Comparison of ENCODE assay signal across 6 cellular contexts in the genomic region with DNA sequence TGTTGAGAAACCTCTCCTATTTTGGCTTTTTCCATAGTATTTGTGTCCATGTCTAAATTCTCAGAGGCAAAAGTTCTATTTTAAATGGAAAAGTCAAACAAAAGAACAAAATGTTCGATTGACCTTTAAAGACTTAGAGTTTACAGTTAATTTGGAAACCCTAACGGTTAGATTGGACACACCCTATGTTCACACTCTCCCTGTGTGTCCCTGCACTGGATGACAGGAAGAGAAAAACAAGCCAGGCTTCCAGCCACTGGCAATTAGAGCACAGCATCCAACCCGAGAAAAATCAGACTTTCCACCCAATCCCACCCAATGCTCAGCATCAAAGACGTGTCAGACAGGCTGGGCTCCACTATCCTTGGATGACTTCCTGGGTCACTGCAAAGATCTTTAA.
"Had no signal": no experiment of that assay in that cellular context is flagged by ENCODE, and none has a peak within 500 bp of the region (broad histone marks: within the 10 kb centered on the region; RNA-seq: fewer than 3 reads in every experiment).

No MANE protein-coding gene starts in this region.

- ATAC-seq: HepG2 had no signal

- H3K27ac ChIP-seq: GM23248 had no signal

- DNase-seq: GM23248, H9, HCEC 1CT had no signal

- H3K4me3 ChIP-seq: GM23248 had no signal

- FAIRE-seq: H1, H54, HepG2 had no signal
